ENCODE assay signal across 1 cellular context in genomic region chr16:2006317-2006716, GRCh38.
TF ChIP-seq lines count a peak whose summit lies in the region.

No MANE protein-coding gene starts in this region.

TF ChIP-seq in GM23338, 12 proteins besides CTCF, POLR2A, EP300 and RAD21 (continued from another document):
- TF ChIP-seq ETS1 (IDR thresholded peaks at IDR 0.05) (no peak), NANOG (IDR thresholded peaks at IDR 0.05; ENCODE audit: borderline replicate concordance) (no peak)
TF ChIP-seq in GM23338: peak in this region for 0.
